Comparison of ENCODE assay signal across 8 cellular contexts in genomic region chr9:33737811-33738606, GRCh38. TPM values are rescaled to one million over a fixed set of nuclear protein-coding genes. Genes with fewer than 3 reads are reported as not detected.
A peak's percentile ranks its signal among the peaks of the same experiment; 100 is the strongest.
DNase-seq lines count a peak whose midpoint lies in the region; ATAC-seq and TF ChIP-seq lines count a peak whose summit lies in the region.

No MANE protein-coding gene starts in this region.

- peaks cover 6% of the 10 kb centered on the region for H3K27me3 Mint-ChIP-seq in endodermal cell (ENCODE audit: insufficient read depth)
- no peaks in the 10 kb centered on the region for H3K27me3 Mint-ChIP-seq in nephron (ENCODE audit: low read depth)

- no peaks in the 10 kb centered on the region for H3K36me3 ChIP-seq in PC-3 (ENCODE audit: low read depth, low read length)
- no peaks in the 10 kb centered on the region for H3K36me3 ChIP-seq in endodermal cell (ENCODE audit: control insufficient read depth, insufficient read depth, low read length)

- H3K4me1 ChIP-seq in PC-3 (ENCODE audit: insufficient read depth, low read length) (peaks cover 29% of the 10 kb centered on the region), endodermal cell (ENCODE audit: control insufficient read depth, insufficient read depth, low read length) (no peaks in the 10 kb centered on the region)

- H3K27ac ChIP-seq in PC-3 (ENCODE audit: low read length) = peak overlapping the region; percentile 50
- H3K27ac ChIP-seq in endodermal cell (ENCODE audit: low read depth, low read length) = no peak overlapping the region

- BruUV-seq in PC-3 (replicated peaks; lab: Mats Ljungman, UMichigan) = TSS peak; percentile 29

- ATAC-seq in PC-3 (peak; percentile 78), HG03097 (IDR thresholded peaks at IDR 0.05; ENCODE audit: low FRiP score, unreplicated experiment) (no peak), HG03025 (IDR thresholded peaks at IDR 0.05; ENCODE audit: low FRiP score, unreplicated experiment) (no peak), HG02884 (IDR thresholded peaks at IDR 0.05; ENCODE audit: unreplicated experiment) (no peak)

- H3K27ac Mint-ChIP-seq in endodermal cell (no peak overlapping the region), nephron (no peak overlapping the region)

- no peaks in the 10 kb centered on the region for H3K9me3 ChIP-seq in PC-3 (ENCODE audit: low read length)
- no peaks in the 10 kb centered on the region for H3K9me3 ChIP-seq in endodermal cell (ENCODE audit: control insufficient read depth, low read length)

- intact Hi-C loops in PC-3 (cut with micrococcal nuclease) = loop anchor here (1.0 to 5.0 kb wide), 3 partner anchors 40 to 121 kb away; partner anchors contain the start of gene UBE2R2

- no peaks in the 10 kb centered on the region for H4K20me1 ChIP-seq in PC-3 (ENCODE audit: low read length)

- H3K4me3 Mint-ChIP-seq in endodermal cell = no peak overlapping the region
- H3K4me3 Mint-ChIP-seq in nephron = no peak overlapping the region

- DNase-seq in G401 (ENCODE audit: low spot score) = peak; percentile 43
- peak; percentile 72 for DNase-seq in Jurkat, Clone E6-1 (ENCODE audit: low read depth, low spot score)
- DNase-seq in PC-3 = peak; percentile 63
- DNase-seq in endodermal cell = peak; percentile 88

- H3K9ac ChIP-seq in PC-3 (ENCODE audit: low read length) = peak overlapping the region; percentile 53
- H3K9ac ChIP-seq in endodermal cell (ENCODE audit: extremely low read depth, low read length, poor library complexity, severe bottlenecking) = no peak overlapping the region

- no peaks in the 10 kb centered on the region for H3F3A ChIP-seq in PC-3 (ENCODE audit: low read length, unreplicated experiment)

- no peaks in the 10 kb centered on the region for H3K9me2 ChIP-seq in PC-3 (replicated peaks; ENCODE audit: low read length)

- no peaks in the 10 kb centered on the region for H3K79me2 ChIP-seq in PC-3 (ENCODE audit: low read length)

- H2AFZ ChIP-seq in PC-3 (ENCODE audit: low read length) = peak overlapping the region; percentile 90

- WGBS in endodermal cell (ENCODE audit: insufficient coverage in 1 of 2, insufficient read length in 1 of 2), 2 experiments = 25 to 30% methylated on average over 2 to 5 of the region's 5 CpGs

- peak overlapping the region; percentile 73 for H3K4me2 ChIP-seq in PC-3 (ENCODE audit: low read length)

- H3K9me3 Mint-ChIP-seq in endodermal cell = no peaks in the 10 kb centered on the region
- H3K9me3 Mint-ChIP-seq in nephron = peaks cover 10% of the 10 kb centered on the region

- H3K4me1 Mint-ChIP-seq in endodermal cell (no peaks in the 10 kb centered on the region), nephron (peaks cover 6% of the 10 kb centered on the region)

- no peaks in the 10 kb centered on the region for H3K36me3 Mint-ChIP-seq in endodermal cell (ENCODE audit: low read depth)
- no peaks in the 10 kb centered on the region for H3K36me3 Mint-ChIP-seq in nephron (ENCODE audit: low read depth)

- CTCF ChIA-PET in PC-3 (lab: Charles Lee) = interaction anchor here (0.5 to 1.9 kb wide), 10 partner anchors 13 to 114 kb away, joined by 3 to 34 read pairs (median 3); no protein-coding TSS in a partner anchor

- no peak overlapping the region for H3K4me3 ChIP-seq in Jurkat, Clone E6-1 (ENCODE audit: low read length)
- H3K4me3 ChIP-seq in PC-3 (ENCODE audit: low read length) (no peak overlapping the region), endodermal cell (ENCODE audit: low read length) (no peak overlapping the region)

- POLR2A ChIA-PET in PC-3 (lab: Charles Lee; ENCODE audit: unreplicated experiment) = no interaction called here

- H3K27me3 ChIP-seq in PC-3 (ENCODE audit: low read length) = no peaks in the 10 kb centered on the region
- H3K27me3 ChIP-seq in endodermal cell (ENCODE audit: control insufficient read depth, insufficient read depth, low read length, poor library complexity, severe bottlenecking) = no peaks in the 10 kb centered on the region

- peak; percentile 71 for TF ChIP-seq CTCF in PC-3 (conservative IDR thresholded peaks at IDR 0.05; ENCODE audit: low read depth, low read length)
- TF ChIP-seq CTCF in endodermal cell (conservative IDR thresholded peaks at IDR 0.05) = peak; percentile 87
- TF ChIP-seq CTCF in nephron (IDR thresholded peaks at IDR 0.05; ENCODE audit: unreplicated experiment in 3 of 3) = peak; percentile 50 to 64 (median 59)

- in situ Hi-C loops in G401 (cut with HindIII; ENCODE audit: low sequenced_read_pairs) = no loop called here

RNA-seq across cellular contexts. Expression of gene PRSS3, which starts 57.4 kb away (rescaled TPM):
- total RNA-seq in G401 (2014; rRNA removed; shearing (Covaris generic)) = not detected in 2 replicates
- not detected for polyA plus RNA-seq in Jurkat, Clone E6-1 (2012; ENCODE audit: insufficient read depth, insufficient read length)
- total RNA-seq in PC-3 (2014; rRNA removed) = 225 and 240 TPM in 2 replicates
- not detected for total RNA-seq in endodermal cell
- not detected for polyA plus RNA-seq in endodermal cell (2013, experiment 1 of 2)
- polyA plus RNA-seq in endodermal cell (2013, experiment 2 of 2) = not detected

Comparison
In these comparisons a context has a peak if more than half of its experiments do, and no peak if none do; other contexts are left out.
1. RNA of gene PRSS3, which starts 57.4 kb away (total RNA-seq): 225 to 240 TPM in PC-3; not detected in G401 and not detected in endodermal cell; every median in the first group is over 100 times any median in the second.
2. Peak in every context shown above with its lines, with median percentiles within 50 percentile points of each other: DNase-seq and CTCF ChIP-seq.